12 cellular contexts compared by ENCODE assay signal in genomic region chr5:53114988-53115387, GRCh38. TPM values are rescaled to one million over a fixed set of nuclear protein-coding genes. Genes with fewer than 3 reads are reported as not detected.
DNase-seq lines count a peak whose midpoint lies in the region; ATAC-seq and TF ChIP-seq lines count a peak whose summit lies in the region.
"Had no signal": no experiment of that assay in that cellular context is flagged by ENCODE, and none has a peak within 500 bp of the region (broad histone marks: within the 10 kb centered on the region; RNA-seq: fewer than 3 reads in every experiment).

No MANE protein-coding gene starts in this region.

- no peak overlapping the region for H2AK9ac ChIP-seq in IMR-90 (replicated peaks; ENCODE audit: low read depth, low read length, poor library complexity)

- H3K27me3 ChIP-seq in IMR-90 (ENCODE audit: control insufficient read depth, insufficient read depth, low read length), result no peaks in the 10 kb centered on the region
- no peaks in the 10 kb centered on the region for H3K27me3 ChIP-seq in hepatocyte
- H3K27me3 ChIP-seq: sigmoid colon, tibial nerve had no signal

- no peak overlapping the region for H4K91ac ChIP-seq in IMR-90 (ENCODE audit: insufficient read depth, low read depth, low read length)

- no peak overlapping the region for H2BK120ac ChIP-seq in IMR-90 (ENCODE audit: low read depth, low read length)

- H3K23ac ChIP-seq in IMR-90 (ENCODE audit: low read depth, low read length), result no peak overlapping the region

- H3K14ac ChIP-seq in IMR-90 (replicated peaks; ENCODE audit: low read depth, low read length), result no peak overlapping the region

- no peak overlapping the region for H4K5ac ChIP-seq in IMR-90 (ENCODE audit: low read depth, low read length)

- no peak for TF ChIP-seq RAD21 in IMR-90 (IDR thresholded peaks at IDR 0.05; ENCODE audit: low read length)

- H3K4ac ChIP-seq in IMR-90 (ENCODE audit: low read depth, low read length), result no peak overlapping the region

- no peak for TF ChIP-seq POLR2A in IMR-90 (IDR thresholded peaks at IDR 0.05; ENCODE audit: low read depth, low read length)

- intact Hi-C loops in IMR-90 (cut with micrococcal nuclease) (no loop called here), cardiac septum (cut with DNase I) (no loop called here)

- DNase-seq in AG09309 (ENCODE audit: low read depth) (no peak), IMR-90 (peak; percentile 54), hepatocyte (ENCODE audit: low spot score) (no peak), SKM-1 treated with dmso at 0.1 percent for 144 hours (lab: John Stamatoyannopoulos, UW; ENCODE audit: unreplicated experiment) (no peak), cardiac septum (ENCODE audit: low spot score) (no peak)
- DNase-seq: head of caudate nucleus, NCI-H2029 treated with DMSO at 0.1 percent for 48 hours, sigmoid colon had no signal

- peaks cover 7 to 12% of the 10 kb centered on the region in 2 experiments for H3K79me1 ChIP-seq in IMR-90 (ENCODE audit: low read depth in 1 of 2, low read length in 2 of 2)

- no peaks in the 10 kb centered on the region for H3K9me2 ChIP-seq in hepatocyte (replicated peaks; ENCODE audit: insufficient read depth)

- dilution Hi-C loops in IMR-90 (cut with HindIII; ENCODE audit: low sequenced_read_pairs, unreplicated experiment), result no loop called here

- H3K27ac ChIP-seq in IMR-90 (ENCODE audit: insufficient read depth, low read length), result no peak overlapping the region
- H3K27ac ChIP-seq in VCaP, result no peak overlapping the region
- no peak overlapping the region for H3K27ac ChIP-seq in hepatocyte
- H3K27ac ChIP-seq: sigmoid colon, tibial nerve had no signal

- H3K9me1 ChIP-seq in IMR-90 (ENCODE audit: insufficient read depth, low read length), result peaks cover 4% of the 10 kb centered on the region; the same call in 1 of the 2 replicates

- ATAC-seq in IMR-90 (ENCODE audit: low read depth) (no peak), GM21619 (IDR thresholded peaks at IDR 0.05; ENCODE audit: unreplicated experiment) (no peak)
- ATAC-seq in activated CD4-positive, CD25-positive, alpha-beta regulatory T cell treated with anti-CD3 and anti-CD28 coated beads, Interleukin-2, amount 50 U/mL, for 24 hours, result no peak

- BruUV-seq in IMR-90 (replicated peaks; lab: Mats Ljungman, UMichigan), result no TSS peak

- H2AFZ ChIP-seq in IMR-90 (replicated peaks; ENCODE audit: low read length, poor library complexity) (no peak overlapping the region), hepatocyte (no peak overlapping the region)

- H4K20me1 ChIP-seq in IMR-90 (ENCODE audit: insufficient read depth, low read length) (no peaks in the 10 kb centered on the region), hepatocyte (ENCODE audit: insufficient read depth, poor library complexity, severe bottlenecking) (no peaks in the 10 kb centered on the region)

- CTCF ChIA-PET in IMR-90 (lab: Yijun Ruan, JAX), result interaction anchor here (0.9 kb wide), 1 partner anchor 363 kb away, joined by 3 read pairs; no protein-coding TSS in a partner anchor

- H3K36me3 ChIP-seq in IMR-90 (ENCODE audit: control insufficient read depth, insufficient read depth, low read length) (no peaks in the 10 kb centered on the region), hepatocyte (replicated peaks; ENCODE audit: insufficient read depth, low read depth) (no peaks in the 10 kb centered on the region)
- H3K36me3 ChIP-seq: sigmoid colon, tibial nerve had no signal

- POLR2A ChIA-PET in IMR-90 (lab: Charles Lee; ENCODE audit: unreplicated experiment), result no interaction called here

- no peak overlapping the region for H2BK20ac ChIP-seq in IMR-90 (ENCODE audit: low read depth, low read length)

- H3K4me3 ChIP-seq in AG09309 (ENCODE audit: control insufficient read depth, low read depth, low read length) (no peak overlapping the region), IMR-90 (ENCODE audit: insufficient read depth, low read depth, low read length) (no peak overlapping the region), hepatocyte (no peak overlapping the region)
- H3K4me3 ChIP-seq: sigmoid colon, tibial nerve had no signal

- no peak overlapping the region for H3K4me2 ChIP-seq in IMR-90 (ENCODE audit: low read depth, low read length)
- no peak overlapping the region for H3K4me2 ChIP-seq in hepatocyte

- no peak overlapping the region for H2BK5ac ChIP-seq in IMR-90 (ENCODE audit: low read depth, low read length, poor library complexity, severe bottlenecking)

- H3K9ac ChIP-seq in IMR-90 (ENCODE audit: low read depth, low read length), result no peak overlapping the region

- H3K9me3 ChIP-seq in IMR-90 (ENCODE audit: control insufficient read depth, insufficient read depth, low read length) (no peaks in the 10 kb centered on the region), hepatocyte (ENCODE audit: low read depth) (no peaks in the 10 kb centered on the region)
- H3K9me3 ChIP-seq: tibial nerve had no signal

- no peak overlapping the region for H3K56ac ChIP-seq in IMR-90 (ENCODE audit: extremely low read depth, insufficient read depth, low read length)

- H3K4me1 ChIP-seq in IMR-90 (ENCODE audit: control insufficient read depth, insufficient read depth, low read length) (no peaks in the 10 kb centered on the region), hepatocyte (ENCODE audit: insufficient read depth) (no peaks in the 10 kb centered on the region)

- no peak overlapping the region for H3K18ac ChIP-seq in IMR-90 (ENCODE audit: low read depth, low read length)

- H2AK5ac ChIP-seq in IMR-90 (ENCODE audit: low read depth, low read length), result no peak overlapping the region

- no peak overlapping the region for H2BK15ac ChIP-seq in IMR-90 (ENCODE audit: low read depth, low read length)

- no peak overlapping the region for H4K8ac ChIP-seq in IMR-90 (ENCODE audit: low read depth in 2 of 2, low read length in 2 of 2)

- peak; percentile 28 for TF ChIP-seq CTCF in AG09309 (IDR thresholded peaks at IDR 0.05; ENCODE audit: control insufficient read depth, insufficient read depth, low read depth, low read length, missing control alignments)
- TF ChIP-seq CTCF in IMR-90 (conservative IDR thresholded peaks at IDR 0.05; ENCODE audit: low read depth, low read length), result peak; percentile 40
- TF ChIP-seq CTCF in VCaP (conservative IDR thresholded peaks at IDR 0.05), result peak; percentile 41; the same call in 1 of the 2 replicates
- TF ChIP-seq CTCF in hepatocyte (IDR thresholded peaks at IDR 0.05; ENCODE audit: poor library complexity), result peak; percentile 28

- H3K79me2 ChIP-seq in hepatocyte, result no peaks in the 10 kb centered on the region

- in situ Hi-C loops in IMR-90 (cut with MboI; ENCODE audit: low sequenced_read_pairs), result no loop called here

TF ChIP-seq in IMR-90, 13 proteins besides CTCF, POLR2A, EP300 and RAD21:
- peak; percentile 24; the same call in 1 of the 2 replicates for TF ChIP-seq SMC3 (IDR thresholded peaks at IDR 0.05; ENCODE audit: low read depth, low read length)
- no peak for TF ChIP-seq ELK1 (IDR thresholded peaks at IDR 0.05; ENCODE audit: borderline replicate concordance, low read depth, low read length)

RNA-seq across cellular contexts. Expression of gene MOCS2, which starts 5.4 kb away (rescaled TPM):
- 36.4 and 62.5 TPM in 2 replicates for total RNA-seq in IMR-90 (2012; rRNA removed)
- 32.8 and 40.0 TPM in 2 replicates for polyA plus RNA-seq in IMR-90 (2012; rRNA removed)
- 4.7 and 5.5 TPM in 2 replicates for polyA plus RNA-seq in IMR-90 (2012; cell fraction: cytosol; rRNA removed)
- 1.2 and 13.8 TPM in 2 replicates for polyA plus RNA-seq in IMR-90 (2012; cell fraction: nucleus; rRNA removed; ENCODE audit: low replicate concordance)
- 54.9 and 59.9 TPM in 2 replicates for total RNA-seq in hepatocyte
- polyA plus RNA-seq in hepatocyte, result 43.1 and 45.8 TPM in 2 replicates
- total RNA-seq in cardiac septum, result 64.4 TPM
